20 cellular contexts compared by ENCODE assay signal in genomic region chr13:51728275-51728673, GRCh38.
A peak's percentile ranks its signal among the peaks of the same experiment; 100 is the strongest.
DNase-seq lines count a peak whose midpoint lies in the region; ATAC-seq and TF ChIP-seq lines count a peak whose summit lies in the region.
"Had no signal": no experiment of that assay in that cellular context is flagged by ENCODE, and none has a peak within 500 bp of the region (broad histone marks: within the 10 kb centered on the region; RNA-seq: fewer than 3 reads in every experiment).

No MANE protein-coding gene starts in this region.

- no peak for TF ChIP-seq POLR2A in IMR-90 (IDR thresholded peaks at IDR 0.05; ENCODE audit: low read depth, low read length)

- H2BK15ac ChIP-seq in IMR-90 (ENCODE audit: low read depth, low read length) = peak overlapping the region; percentile 57; the same call in 1 of the 3 replicates

- no peak overlapping the region for H4K8ac ChIP-seq in IMR-90 (ENCODE audit: low read depth in 2 of 2, low read length in 2 of 2)

- H3K27me3 ChIP-seq in IMR-90 (ENCODE audit: control insufficient read depth, insufficient read depth, low read length) (no peaks in the 10 kb centered on the region), osteoblast (ENCODE audit: insufficient read depth, low read length) (no peaks in the 10 kb centered on the region), HAP-1 (ENCODE audit: low read depth) (no peaks in the 10 kb centered on the region)
- H3K27me3 ChIP-seq: SJCRH30 had no signal

- no peaks in the 10 kb centered on the region for H4K20me1 ChIP-seq in IMR-90 (ENCODE audit: insufficient read depth, low read length)
- H4K20me1 ChIP-seq in osteoblast (ENCODE audit: insufficient read depth, low read length) = no peaks in the 10 kb centered on the region

- no peak overlapping the region for H2BK120ac ChIP-seq in IMR-90 (ENCODE audit: low read depth, low read length)

- dilution Hi-C loops in IMR-90 (cut with HindIII; ENCODE audit: low sequenced_read_pairs, unreplicated experiment) = no loop called here

- peaks cover 39% of the 10 kb centered on the region for H3K79me2 ChIP-seq in osteoblast (ENCODE audit: insufficient read depth, low read length)

- H2BK20ac ChIP-seq in IMR-90 (ENCODE audit: low read depth, low read length) = 0 out of 2 replicates have a peak overlapping the region, but pooled peaks have one; percentile 47

- no peak overlapping the region for H3K23ac ChIP-seq in IMR-90 (ENCODE audit: low read depth, low read length)

- H3K79me1 ChIP-seq in IMR-90 (ENCODE audit: low read depth in 1 of 2, low read length in 2 of 2) = peaks cover 32 to 62% of the 10 kb centered on the region in 2 experiments

- peaks cover 27% of the 10 kb centered on the region for H3K4me1 ChIP-seq in IMR-90 (ENCODE audit: control insufficient read depth, insufficient read depth, low read length)
- peaks cover 59% of the 10 kb centered on the region for H3K4me1 ChIP-seq in osteoblast (ENCODE audit: insufficient read depth, low read length)
- H3K4me1 ChIP-seq in HAP-1 = peaks cover 13% of the 10 kb centered on the region
- H3K4me1 ChIP-seq: prostate gland had no signal

- DNase-seq in IMR-90 = no peak
- no peak for DNase-seq in caudate nucleus (lab: John Stamatoyannopoulos, UW)
- no peak for DNase-seq in osteoblast (ENCODE audit: insufficient read length, low spot score, missing footprints)
- no peak for DNase-seq in GM03348 (ENCODE audit: low spot score)
- no peak for DNase-seq in cardiac septum (ENCODE audit: low spot score)
- no peak for DNase-seq in HAP-1 (ENCODE audit: low spot score in 2 of 2)
- DNase-seq in RKO (ENCODE audit: low spot score) = no peak
- DNase-seq: activated CD4-positive, alpha-beta T cell treated with anti-CD3 and anti-CD28 coated beads for 4 hours; Caco-2; DMS79 treated with DMSO at 0.1 percent for 48 hours; effector CD4-positive, alpha-beta T cell; KG1; NCI-H1694; NCI-H2171 treated with DMSO at 0.1 percent for 48 hours; NCI-H524 treated with DMSO at 0.1 percent for 48 hours; NK-92 treated with Interleukin-12 subunit alpha and Interleukin-12 subunit beta, amount 100 ng/mL, for 24 hours had no signal

- peaks cover 32% of the 10 kb centered on the region for H3K9me1 ChIP-seq in IMR-90 (ENCODE audit: insufficient read depth, low read length)

- ATAC-seq in IMR-90 (ENCODE audit: low read depth) = no peak

- POLR2A ChIA-PET in IMR-90 (lab: Charles Lee; ENCODE audit: unreplicated experiment) = no interaction called here

- H3K56ac ChIP-seq in IMR-90 (ENCODE audit: extremely low read depth, insufficient read depth, low read length) = no peak overlapping the region

- no peak overlapping the region for H2AK5ac ChIP-seq in IMR-90 (ENCODE audit: low read depth, low read length)

- intact Hi-C loops in IMR-90 (cut with micrococcal nuclease) = no loop called here
- intact Hi-C loops in cardiac septum (cut with DNase I) = no loop called here

- H2AFZ ChIP-seq in IMR-90 (replicated peaks; ENCODE audit: low read length, poor library complexity) (no peak overlapping the region), osteoblast (ENCODE audit: low read length) (no peak overlapping the region)

- H3K4me2 ChIP-seq in IMR-90 (ENCODE audit: low read depth, low read length) = no peak overlapping the region
- H3K4me2 ChIP-seq in osteoblast (ENCODE audit: insufficient read depth, low read length) = peak overlapping the region; percentile 84

- no CpG with 5 or more reads among the region's 4 CpGs for WGBS in IMR-90 (ENCODE audit: extremely low coverage in 2 of 2, insufficient read length in 1 of 2), 2 experiments

- H3K4me3 ChIP-seq in IMR-90 (ENCODE audit: insufficient read depth, low read depth, low read length) (no peak overlapping the region), osteoblast (ENCODE audit: insufficient read depth, low read length) (no peak overlapping the region), HAP-1 (no peak overlapping the region)
- H3K4me3 ChIP-seq: prostate gland, SJCRH30, skin epidermis had no signal

- H2AK9ac ChIP-seq in IMR-90 (replicated peaks; ENCODE audit: low read depth, low read length, poor library complexity) = no peak overlapping the region

- H3K14ac ChIP-seq in IMR-90 (replicated peaks; ENCODE audit: low read depth, low read length) = no peak overlapping the region

- TF ChIP-seq CTCF in 22Rv1 (IDR thresholded peaks at IDR 0.05) = no peak
- TF ChIP-seq CTCF in IMR-90 (conservative IDR thresholded peaks at IDR 0.05; ENCODE audit: low read depth, low read length) = no peak
- TF ChIP-seq CTCF in osteoblast (IDR thresholded peaks at IDR 0.05; ENCODE audit: extremely low read depth, low read depth, low read length) = no peak

- H3K36me3 ChIP-seq in IMR-90 (ENCODE audit: control insufficient read depth, insufficient read depth, low read length) = no peaks in the 10 kb centered on the region
- H3K36me3 ChIP-seq in osteoblast (ENCODE audit: insufficient read depth, low read length) = peaks cover 10% of the 10 kb centered on the region
- H3K36me3 ChIP-seq in HAP-1 (replicated peaks) = no peaks in the 10 kb centered on the region
- H3K36me3 ChIP-seq: prostate gland had no signal

- H4K5ac ChIP-seq in IMR-90 (ENCODE audit: low read depth, low read length) = no peak overlapping the region

- no peak for TF ChIP-seq RAD21 in IMR-90 (IDR thresholded peaks at IDR 0.05; ENCODE audit: low read length)

- H3K9ac ChIP-seq in IMR-90 (ENCODE audit: low read depth, low read length) = no peak overlapping the region

- H2BK5ac ChIP-seq in IMR-90 (ENCODE audit: low read depth, low read length, poor library complexity, severe bottlenecking) = no peak overlapping the region

- no peak overlapping the region for H3K4ac ChIP-seq in IMR-90 (ENCODE audit: low read depth, low read length)

- H4K91ac ChIP-seq in IMR-90 (ENCODE audit: insufficient read depth, low read depth, low read length) = no peak overlapping the region

- no TSS peak for BruUV-seq in IMR-90 (replicated peaks; lab: Mats Ljungman, UMichigan)

- H3K18ac ChIP-seq in IMR-90 (ENCODE audit: low read depth, low read length) = no peak overlapping the region

- in situ Hi-C loops in IMR-90 (cut with MboI; ENCODE audit: low sequenced_read_pairs) = no loop called here
- in situ Hi-C loops in HAP-1 (cut with MboI; ENCODE audit: low sequenced_read_pairs) = no loop called here

- CTCF ChIA-PET in IMR-90 (lab: Yijun Ruan, JAX) = no interaction called here

- H3K27ac ChIP-seq in 22Rv1 = peak overlapping the region; percentile 12; the same call in 1 of the 2 replicates
- H3K27ac ChIP-seq in IMR-90 (ENCODE audit: insufficient read depth, low read length) = no peak overlapping the region
- peak overlapping the region; percentile 91 for H3K27ac ChIP-seq in caudate nucleus (ENCODE audit: low read depth, low read length)
- peak overlapping the region; percentile 99 for H3K27ac ChIP-seq in osteoblast (ENCODE audit: low read depth, low read length)
- H3K27ac ChIP-seq: prostate gland, SJCRH30 had no signal

- no peaks in the 10 kb centered on the region for H3K9me3 ChIP-seq in IMR-90 (ENCODE audit: control insufficient read depth, insufficient read depth, low read length)
- H3K9me3 ChIP-seq in osteoblast (ENCODE audit: low read depth, low read length) = no peaks in the 10 kb centered on the region
- H3K9me3 ChIP-seq in HAP-1 = no peaks in the 10 kb centered on the region; the same call in 1 of the 2 replicates
- H3K9me3 ChIP-seq: Caco-2, prostate gland, SJCRH30 had no signal

TF ChIP-seq in IMR-90, 13 proteins besides CTCF, POLR2A, EP300 and RAD21:
- TF ChIP-seq MXI1 (IDR thresholded peaks at IDR 0.05; ENCODE audit: borderline replicate concordance, low read depth, low read length) (no peak), CHD1 (IDR thresholded peaks at IDR 0.05; ENCODE audit: low read depth, low read length) (no peak), BHLHE40 (IDR thresholded peaks at IDR 0.05; ENCODE audit: low read depth, low read length) (no peak), ELK1 (IDR thresholded peaks at IDR 0.05; ENCODE audit: borderline replicate concordance, low read depth, low read length) (no peak), FOS (IDR thresholded peaks at IDR 0.05; ENCODE audit: low read depth, low read length) (no peak), MAFK (IDR thresholded peaks at IDR 0.05; ENCODE audit: low read depth, low read length) (no peak), MAZ (IDR thresholded peaks at IDR 0.05; ENCODE audit: borderline replicate concordance, low read depth, low read length) (no peak), USF2 (IDR thresholded peaks at IDR 0.05; ENCODE audit: low read depth, low read length) (no peak), SMC3 (IDR thresholded peaks at IDR 0.05; ENCODE audit: low read depth, low read length) (no peak), RCOR1 (IDR thresholded peaks at IDR 0.05; ENCODE audit: insufficient replicate concordance, low read length) (no peak), CEBPB (IDR thresholded peaks at IDR 0.05; ENCODE audit: low read depth, low read length) (no peak), NFE2L2 (IDR thresholded peaks at IDR 0.05; ENCODE audit: low read depth, low read length) (no peak), RFX5 (IDR thresholded peaks at IDR 0.05; ENCODE audit: low read depth, low read length) (no peak)
